ENCODE assay signal across 1 cellular context in genomic region chr10:8052970-8053445, GRCh38.
TF ChIP-seq lines count a peak whose summit lies in the region.

No MANE protein-coding gene starts in this region.

TF ChIP-seq in K562, 482 proteins besides CTCF, POLR2A, EP300 and RAD21 (continued from another document):
- TF ChIP-seq CHD7 (IDR thresholded peaks at IDR 0.05; ENCODE audit: low read depth, low read length): no peak
